ENCODE assay signal across 10 cellular contexts in the genomic region with DNA sequence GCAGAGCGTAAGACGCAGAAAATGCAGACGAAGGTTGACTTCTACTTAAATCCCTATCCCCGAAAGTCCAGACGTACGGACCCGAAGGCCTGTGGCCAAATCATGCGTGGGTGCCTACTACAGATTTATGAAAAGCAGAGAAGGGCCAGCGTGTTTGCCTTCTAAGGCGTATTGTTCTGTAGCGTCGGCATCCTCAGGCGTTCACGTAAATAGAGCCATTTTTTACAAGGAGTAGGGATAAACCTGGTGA. TPM values are rescaled to one million over a fixed set of nuclear protein-coding genes. Genes with fewer than 3 reads are reported as not detected.
DNase-seq lines count a peak whose midpoint lies in the region; ATAC-seq and TF ChIP-seq lines count a peak whose summit lies in the region.
"Had no signal": no experiment of that assay in that cellular context is flagged by ENCODE, and none has a peak within 500 bp of the region (broad histone marks: within the 10 kb centered on the region; RNA-seq: fewer than 3 reads in every experiment).

No MANE protein-coding gene starts in this region.

- H3K36me3 Mint-ChIP-seq in stimulated activated naive CD8-positive, alpha-beta T cell treated with anti-CD3 and anti-CD28 coated beads, Interleukin-15, Interleukin-2, amounts not matched to agents 100 ng/mL and 50 ng/mL, for 24 hours (ENCODE audit: low read depth): no peaks in the 10 kb centered on the region
- no peaks in the 10 kb centered on the region for H3K36me3 Mint-ChIP-seq in endodermal cell (ENCODE audit: low read depth)
- peaks cover 0 to 7% (median 0%) of the 10 kb centered on the region in 3 donors for H3K36me3 Mint-ChIP-seq in naive thymus-derived CD8-positive, alpha-beta T cell

- H3K27ac Mint-ChIP-seq in stimulated activated naive CD8-positive, alpha-beta T cell treated with anti-CD3 and anti-CD28 coated beads, Interleukin-15, Interleukin-2, amounts not matched to agents 100 ng/mL and 50 ng/mL, for 24 hours: peak overlapping the region; percentile 23
- no peak overlapping the region for H3K27ac Mint-ChIP-seq in endodermal cell
- peak overlapping the region in 2 of 10 donors; percentile 7 to 64 for H3K27ac Mint-ChIP-seq in naive thymus-derived CD8-positive, alpha-beta T cell

- POLR2A ChIA-PET in naive thymus-derived CD8-positive, alpha-beta T cell (lab: Charles Lee): interaction anchor here (0.7 to 1.6 kb wide), 2 partner anchors 64 to 67 kb away, joined by 3 to 6 read pairs; a partner anchor contains a TSS

- H3K27ac ChIP-seq in endodermal cell (ENCODE audit: low read depth, low read length) (no peak overlapping the region), aorta (ENCODE audit: low read depth in 1 of 2, low read length in 2 of 2) (peak overlapping the region in 1 of 2 donors; percentile 1)

- H3K27me3 ChIP-seq in endodermal cell (ENCODE audit: control insufficient read depth, insufficient read depth, low read length, poor library complexity, severe bottlenecking): peaks cover 61% of the 10 kb centered on the region
- H3K27me3 ChIP-seq in aorta (ENCODE audit: control insufficient read depth in 1 of 2, insufficient read depth in 2 of 2, low read length in 1 of 2): no peaks in the 10 kb centered on the region

- H3K4me1 Mint-ChIP-seq in stimulated activated naive CD8-positive, alpha-beta T cell treated with anti-CD3 and anti-CD28 coated beads, Interleukin-15, Interleukin-2, amounts not matched to agents 100 ng/mL and 50 ng/mL, for 24 hours (ENCODE audit: low read depth): peaks cover 54% of the 10 kb centered on the region
- H3K4me1 Mint-ChIP-seq in endodermal cell: peaks cover 18% of the 10 kb centered on the region
- H3K4me1 Mint-ChIP-seq in naive thymus-derived CD8-positive, alpha-beta T cell: peaks cover 18 to 24% (median 23%) of the 10 kb centered on the region in 4 donors

- no peaks in the 10 kb centered on the region for H3K9me3 Mint-ChIP-seq in stimulated activated naive CD8-positive, alpha-beta T cell treated with anti-CD3 and anti-CD28 coated beads, Interleukin-15, Interleukin-2, amounts not matched to agents 100 ng/mL and 50 ng/mL, for 24 hours
- H3K9me3 Mint-ChIP-seq in endodermal cell: no peaks in the 10 kb centered on the region
- no peaks in the 10 kb centered on the region for H3K9me3 Mint-ChIP-seq in naive thymus-derived CD8-positive, alpha-beta T cell

- H3K9me3 ChIP-seq in endodermal cell (ENCODE audit: control insufficient read depth, low read length) (no peaks in the 10 kb centered on the region), aorta (ENCODE audit: control insufficient read depth, low read length) (no peaks in the 10 kb centered on the region)

- no peaks in the 10 kb centered on the region for H3K4me1 ChIP-seq in endodermal cell (ENCODE audit: control insufficient read depth, insufficient read depth, low read length)
- no peaks in the 10 kb centered on the region for H3K4me1 ChIP-seq in aorta (ENCODE audit: control insufficient read depth in 1 of 2, insufficient read depth in 2 of 2, low read length in 2 of 2)

- no peak overlapping the region for H3K9ac ChIP-seq in endodermal cell (ENCODE audit: extremely low read depth, low read length, poor library complexity, severe bottlenecking)

- H3K4me3 ChIP-seq in endodermal cell (ENCODE audit: low read length): peak overlapping the region; percentile 79
- H3K4me3 ChIP-seq in aorta (ENCODE audit: low read length in 2 of 2): peak overlapping the region; percentile 38 to 58

- 56% methylated on average over 14 of the region's 14 CpGs for WGBS in endodermal cell (ENCODE audit: insufficient coverage in 1 of 2, insufficient read length in 1 of 2), 2 experiments
- WGBS in aorta, 2 donors: 45 to 51% methylated on average over 14 of the region's 14 CpGs

- no peak for TF ChIP-seq CTCF in endodermal cell (conservative IDR thresholded peaks at IDR 0.05)

- H3K27me3 Mint-ChIP-seq in stimulated activated naive CD8-positive, alpha-beta T cell treated with anti-CD3 and anti-CD28 coated beads, Interleukin-15, Interleukin-2, amounts not matched to agents 100 ng/mL and 50 ng/mL, for 24 hours: peaks cover 52% of the 10 kb centered on the region
- peaks cover 48% of the 10 kb centered on the region for H3K27me3 Mint-ChIP-seq in endodermal cell (ENCODE audit: insufficient read depth)
- peaks cover 24 to 47% (median 43%) of the 10 kb centered on the region in 5 donors for H3K27me3 Mint-ChIP-seq in naive thymus-derived CD8-positive, alpha-beta T cell

- no peak for ATAC-seq in stimulated activated naive CD8-positive, alpha-beta T cell treated with anti-CD3 and anti-CD28 coated beads, Interleukin-15, Interleukin-2, amounts not matched to agents 100 U/mL and 50 U/mL, for 24 hours
- ATAC-seq in naive thymus-derived CD8-positive, alpha-beta T cell: no peak
- ATAC-seq in aorta (ENCODE audit: low FRiP score) (no peak), HG03280 (IDR thresholded peaks at IDR 0.05; ENCODE audit: unreplicated experiment) (no peak), HG02798 (IDR thresholded peaks at IDR 0.05; ENCODE audit: poor library complexity, unreplicated experiment) (no peak)

- peak overlapping the region; percentile 76 for H3K4me3 Mint-ChIP-seq in stimulated activated naive CD8-positive, alpha-beta T cell treated with anti-CD3 and anti-CD28 coated beads, Interleukin-15, Interleukin-2, amounts not matched to agents 100 ng/mL and 50 ng/mL, for 24 hours
- peak overlapping the region; percentile 76 for H3K4me3 Mint-ChIP-seq in endodermal cell
- H3K4me3 Mint-ChIP-seq in naive thymus-derived CD8-positive, alpha-beta T cell: peak overlapping the region; percentile 64 to 90 (median 80)

- no peak for DNase-seq in stimulated activated naive CD8-positive, alpha-beta T cell treated with anti-CD3 and anti-CD28 coated beads, Interleukin-15, Interleukin-2, amounts not matched to agents 100 U/mL and 50 U/mL, for 24 hours
- DNase-seq in endodermal cell (no peak), aorta (no peak), mesenteric fat pad (ENCODE audit: low spot score) (no peak)
- DNase-seq in naive thymus-derived CD8-positive, alpha-beta T cell: no peak
- DNase-seq: DMS 273 treated with DMSO at 0.1 percent for 48 hours, NCI-H1436 treated with DMSO at 0.1 percent for 48 hours had no signal

- no peaks in the 10 kb centered on the region for H3K36me3 ChIP-seq in endodermal cell (ENCODE audit: control insufficient read depth, insufficient read depth, low read length)
- H3K36me3 ChIP-seq in aorta (ENCODE audit: control insufficient read depth in 1 of 2, insufficient read depth in 2 of 2, low read length in 1 of 2): no peaks in the 10 kb centered on the region

- intact Hi-C loops in aorta (cut with DNase I): no loop called here

RNA-seq across cellular contexts. Expression of a gene that starts 0.2 kb away (rescaled TPM):
- total RNA-seq in endodermal cell (1 to 10 TPM in 1 of 2 donors, under 1 TPM in 1; 0.79 to 2.1 TPM), aorta (1 to 10 TPM; 2.8 to 7.4 TPM), mesenteric fat pad (2.7 TPM)
- polyA plus RNA-seq in endodermal cell (2013, experiment 1 of 2): 0.14 TPM
- not detected for polyA plus RNA-seq in endodermal cell (2013, experiment 2 of 2)
- under 1 TPM; 0.26 to 0.52 TPM for total RNA-seq in naive thymus-derived CD8-positive, alpha-beta T cell
- polyA plus RNA-seq in naive thymus-derived CD8-positive, alpha-beta T cell: under 1 TPM; 0.05 to 0.39 (median 0.18) TPM
- 1 to 10 TPM; 1.4 to 7.5 TPM for polyA plus RNA-seq in aorta

RNA-seq across cellular contexts. Expression of a gene that starts 40.8 kb away (rescaled TPM):
- total RNA-seq in endodermal cell: 10 to 100 TPM; 16.4 to 38.4 TPM
- 18.4 TPM for polyA plus RNA-seq in endodermal cell (2013, experiment 1 of 2)
- polyA plus RNA-seq in endodermal cell (2013, experiment 2 of 2): 21.3 TPM
- 10 to 100 TPM; 16.9 to 23.0 TPM for total RNA-seq in naive thymus-derived CD8-positive, alpha-beta T cell
- 1 to 10 TPM; 3.7 to 6.3 (median 5.8) TPM for polyA plus RNA-seq in naive thymus-derived CD8-positive, alpha-beta T cell
- total RNA-seq in aorta: 100 to 1,000 TPM in 1 of 2 donors, 10 to 100 TPM in 1; 76.7 to 137 TPM
- 10 to 100 TPM; 39.1 to 56.5 TPM for polyA plus RNA-seq in aorta
- 25.2 TPM for total RNA-seq in mesenteric fat pad
